ENCODE assay signal across 2 cellular contexts in genomic region chr2:37068671-37069070, GRCh38.
TF ChIP-seq lines count a peak whose summit lies in the region.

No MANE protein-coding gene starts in this region.

TF ChIP-seq in GM23338, 12 proteins besides CTCF, POLR2A, EP300 and RAD21 (continued from another document):
- no peak for TF ChIP-seq ZNF462 (CRISPR knock-in tag; IDR thresholded peaks at IDR 0.05)
- TF ChIP-seq JUNB (IDR thresholded peaks at IDR 0.05; ENCODE audit: unreplicated experiment), result no peak
- no peak for TF ChIP-seq ETS1 (IDR thresholded peaks at IDR 0.05)
- TF ChIP-seq CREB1 (CRISPR knock-in tag; IDR thresholded peaks at IDR 0.05; ENCODE audit: low read depth), result no peak
- TF ChIP-seq POLR2AphosphoS5 (IDR thresholded peaks at IDR 0.05; ENCODE audit: low read depth), result no peak
- TF ChIP-seq ZNF114 (CRISPR knock-in tag; IDR thresholded peaks at IDR 0.05), result no peak
- no peak for TF ChIP-seq ZNF331 (CRISPR knock-in tag; IDR thresholded peaks at IDR 0.05; ENCODE audit: low read depth)
- no peak for TF ChIP-seq REST (IDR thresholded peaks at IDR 0.05; ENCODE audit: unreplicated experiment)
- TF ChIP-seq EZH2 (IDR thresholded peaks at IDR 0.05; ENCODE audit: low read depth, unreplicated experiment), result no peak
- TF ChIP-seq NANOG (IDR thresholded peaks at IDR 0.05; ENCODE audit: borderline replicate concordance), result no peak
- TF ChIP-seq EZH2phosphoT487 (IDR thresholded peaks at IDR 0.05; ENCODE audit: unreplicated experiment), result no peak

TF ChIP-seq in IMR-90, 13 proteins besides CTCF, POLR2A, EP300 and RAD21 (continued from another document):
- TF ChIP-seq NFE2L2 (IDR thresholded peaks at IDR 0.05; ENCODE audit: low read depth, low read length) (no peak), RFX5 (IDR thresholded peaks at IDR 0.05; ENCODE audit: low read depth, low read length) (no peak), FOS (IDR thresholded peaks at IDR 0.05; ENCODE audit: low read depth, low read length) (no peak), CHD1 (IDR thresholded peaks at IDR 0.05; ENCODE audit: low read depth, low read length) (no peak), MAFK (IDR thresholded peaks at IDR 0.05; ENCODE audit: low read depth, low read length) (no peak), RCOR1 (IDR thresholded peaks at IDR 0.05; ENCODE audit: insufficient replicate concordance, low read length) (no peak)
